ENCODE assay signal across 8 cellular contexts in the genomic region with DNA sequence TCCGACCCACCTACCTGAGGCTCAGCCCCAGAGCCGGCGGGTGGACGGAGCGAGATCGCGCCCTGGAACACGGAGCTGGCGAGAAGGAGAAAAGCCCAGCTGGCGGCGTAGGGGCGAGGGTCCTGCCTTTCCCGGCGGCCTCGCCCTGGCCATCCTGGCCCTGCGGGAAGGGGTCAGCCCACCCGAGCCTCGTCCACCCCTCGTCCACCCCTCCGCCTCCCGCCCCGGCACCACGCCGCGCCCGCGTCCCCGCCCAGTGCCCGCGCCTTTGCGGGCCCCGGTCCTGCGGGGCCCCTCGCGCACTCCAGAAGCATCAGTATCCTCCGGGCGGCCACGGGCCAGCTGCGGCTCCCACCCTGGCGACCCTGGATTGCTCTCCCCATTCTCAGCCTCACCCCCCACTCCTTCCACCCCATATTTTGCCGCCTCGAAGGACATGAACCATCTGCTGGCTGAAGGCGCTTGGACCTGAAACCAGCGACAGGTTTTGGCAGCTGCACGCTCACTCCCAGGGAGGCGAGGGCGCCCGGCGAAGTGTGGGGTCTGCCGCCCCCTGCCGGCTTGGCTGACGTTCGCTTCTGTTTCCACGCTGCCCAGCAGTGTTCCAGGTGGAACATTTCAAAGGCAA.
DNase-seq lines count a peak whose midpoint lies in the region; ATAC-seq and TF ChIP-seq lines count a peak whose summit lies in the region.

No MANE protein-coding gene starts in this region.

- TF ChIP-seq POLR2A in body of pancreas (IDR thresholded peaks at IDR 0.05): peak; percentile 39 to 71 (median 55)

- peaks cover 3% of the 10 kb centered on the region for H3K4me1 Mint-ChIP-seq in T-helper 17 cell

- H3K27ac ChIP-seq in HUES64 (ENCODE audit: low read depth, low read length) (no peak overlapping the region), body of pancreas (peak overlapping the region in 2 of 4 donors; percentile 50 to 54), iPS-20b (ENCODE audit: low read length) (no peak overlapping the region)

- ATAC-seq in GM21526 (IDR thresholded peaks at IDR 0.05; ENCODE audit: low FRiP score, unreplicated experiment) (peak; percentile 96), T-helper 17 cell (peak; percentile 91), body of pancreas (peak; percentile 95)

- TF ChIP-seq CTCF in body of pancreas (IDR thresholded peaks at IDR 0.05): peak; percentile 77 to 91 (median 86)

- peaks cover 20% of the 10 kb centered on the region for H3K27me3 ChIP-seq in HUES64 (ENCODE audit: insufficient read depth, low read length)
- H3K27me3 ChIP-seq in body of pancreas: no peaks in the 10 kb centered on the region
- peaks cover 18% of the 10 kb centered on the region for H3K27me3 ChIP-seq in iPS-20b (ENCODE audit: insufficient read depth, low read length)

- peak; percentile 51 for DNase-seq in D341Med (ENCODE audit: low spot score)
- DNase-seq in T-helper 17 cell: peak; percentile 30 to 45 (median 32)
- peak; percentile 80 to 86 (median 84) for DNase-seq in body of pancreas
- DNase-seq in skeletal muscle cell (ENCODE audit: low read depth): no peak
- no peak for DNase-seq in HCEC 1CT

- H3K9me3 ChIP-seq in HUES64 (ENCODE audit: insufficient read depth, low read depth, low read length) (peaks cover 3% of the 10 kb centered on the region; the same call in 1 of the 2 replicates), T-helper 17 cell (ENCODE audit: control insufficient read depth, low read length, poor library complexity, severe bottlenecking) (no peaks in the 10 kb centered on the region), body of pancreas (no peaks in the 10 kb centered on the region), iPS-20b (ENCODE audit: insufficient read depth, low read depth, low read length) (peaks cover 2% of the 10 kb centered on the region; the same call in 1 of the 2 replicates)

- H3K4me1 ChIP-seq in HUES64 (ENCODE audit: insufficient read depth, low read length) (no peaks in the 10 kb centered on the region), body of pancreas (peaks cover 3% of the 10 kb centered on the region), iPS-20b (ENCODE audit: insufficient read depth, low read length) (no peaks in the 10 kb centered on the region)

- intact Hi-C loops in body of pancreas (cut with DNase I): no loop called here

- no peak overlapping the region for H3K27ac Mint-ChIP-seq in T-helper 17 cell

- H3K36me3 Mint-ChIP-seq in T-helper 17 cell (ENCODE audit: low read depth): no peaks in the 10 kb centered on the region

- H3K36me3 ChIP-seq in HUES64 (ENCODE audit: insufficient read depth, low read length) (no peaks in the 10 kb centered on the region), body of pancreas (replicated peaks in 1 of 2; ENCODE audit: insufficient read depth in 1 of 2, low read depth in 2 of 2) (no peaks in the 10 kb centered on the region), iPS-20b (ENCODE audit: insufficient read depth, low read depth, low read length) (no peaks in the 10 kb centered on the region)

- H3K4me3 Mint-ChIP-seq in T-helper 17 cell: peak overlapping the region; percentile 89

- H3K4me3 ChIP-seq in HUES64 (ENCODE audit: low read length) (peak overlapping the region; percentile 67), body of pancreas (peak overlapping the region; percentile 18 to 53), iPS-20b (ENCODE audit: low read length) (peak overlapping the region; percentile 68), skeletal muscle cell (ENCODE audit: low read depth, low read length) (peak overlapping the region; percentile 34)

- peaks cover 56% of the 10 kb centered on the region for H3K27me3 Mint-ChIP-seq in T-helper 17 cell

- H3K9ac ChIP-seq in HUES64 (ENCODE audit: low read depth, low read length) (peak overlapping the region; percentile 32; the same call in 1 of the 2 replicates), iPS-20b (ENCODE audit: low read depth, low read length) (peak overlapping the region; percentile 15; the same call in 1 of the 2 replicates)

- under 1% methylated on average over 54 of the region's 54 CpGs for WGBS in HUES64
- WGBS in body of pancreas, 2 donors: 0 to 4% methylated on average over 21 to 53 of the region's 54 CpGs

Comparison
In these comparisons a context has a peak if more than half of its experiments do, and no peak if none do; other contexts are left out.
1. DNase-seq: peak in D341Med (single experiment), T-helper 17 cell (3 of 3) and body of pancreas (4 of 4); none in skeletal muscle cell (single experiment) and HCEC 1CT (single experiment).
2. Peak in every context shown above with its lines, with median percentiles within 50 percentile points of each other: ATAC-seq and H3K4me3 ChIP-seq.